8 cellular contexts compared by ENCODE assay signal in the genomic region with DNA sequence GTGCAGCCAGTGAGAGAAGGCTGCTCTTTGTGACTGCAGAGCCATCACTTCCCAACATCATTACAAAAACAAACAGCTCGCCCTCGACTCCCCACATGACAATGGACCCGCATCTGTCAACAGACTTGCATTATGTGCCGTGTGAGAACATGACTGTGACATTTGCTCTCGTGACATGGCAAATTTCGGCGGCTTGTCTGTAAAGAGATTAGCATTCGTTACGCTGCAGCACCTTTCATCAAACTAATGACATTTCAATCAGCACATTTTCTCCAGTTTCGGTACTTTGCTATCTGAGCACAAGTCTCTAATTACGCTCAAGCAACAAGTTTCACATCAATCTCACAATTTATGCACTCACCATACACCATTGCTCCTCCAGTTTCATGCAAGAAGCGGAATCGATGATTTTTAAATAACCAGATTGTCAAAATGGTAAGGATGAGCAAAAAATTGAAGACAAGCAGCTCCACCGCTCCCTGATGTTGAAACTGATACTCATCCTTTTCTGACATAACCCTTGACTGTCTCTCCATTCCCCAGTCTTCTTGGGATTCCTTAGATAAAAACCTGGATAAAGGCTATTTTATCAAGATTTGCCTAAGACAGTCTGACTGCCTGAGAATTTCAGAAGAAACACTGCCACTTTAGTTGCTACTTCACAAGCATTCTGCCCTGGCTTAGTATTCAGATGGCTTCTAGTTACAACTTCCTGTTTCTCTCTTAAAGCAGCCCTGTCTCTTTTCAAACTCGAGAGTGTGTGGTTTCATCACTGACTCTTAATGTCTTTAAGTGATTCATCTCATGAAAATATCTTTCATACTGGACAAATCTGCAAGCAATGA. TPM values are rescaled to one million over a fixed set of nuclear protein-coding genes. Genes with fewer than 3 reads are reported as not detected.
DNase-seq lines count a peak whose midpoint lies in the region; ATAC-seq and TF ChIP-seq lines count a peak whose summit lies in the region.

Gene SLC9A9 (minus strand): TSS at position 682 of the 845 bp plus-strand sequence. CDS start 146 bp downstream, at position 536.

- H3K27ac ChIP-seq in SU-DHL-6 (ENCODE audit: low read depth, low read length), result no peak within 1 kb of the TSS

- no peaks in the 10 kb centered on the region for H3K9me3 Mint-ChIP-seq in IgD-negative memory B cell

- intact Hi-C loops in sciatic nerve (cut with DNase I), result no loop called here

- H3K9me2 ChIP-seq in SU-DHL-6 (replicated peaks; ENCODE audit: insufficient read depth, low read length), result no peaks in the 10 kb centered on the region

- H3K9me3 ChIP-seq in SU-DHL-6 (ENCODE audit: insufficient read depth, low read length), result no peaks in the 10 kb centered on the region
- no peaks in the 10 kb centered on the region for H3K9me3 ChIP-seq in iPS-18c (ENCODE audit: control insufficient read depth, insufficient read depth, low read length)

- peak within 1 kb of the TSS; percentile 93 to 99 (median 97) for H3K4me3 Mint-ChIP-seq in IgD-negative memory B cell

- no peaks in the 10 kb centered on the region for H3K36me3 ChIP-seq in SU-DHL-6 (ENCODE audit: low read length)

- no peaks in the 10 kb centered on the region for H3K27me3 ChIP-seq in SU-DHL-6 (ENCODE audit: low read length)

- 0 out of 2 replicates have a peak, but pooled peaks cover 3% of the 10 kb centered on the region for H4K20me1 ChIP-seq in SU-DHL-6 (ENCODE audit: low read depth, low read length)

- H3K4me3 ChIP-seq in GM12865 (ENCODE audit: low read depth, low read length) (peak within 1 kb of the TSS; percentile 99), SU-DHL-6 (ENCODE audit: insufficient read depth, low read length, poor library complexity, severe bottlenecking) (peak within 1 kb of the TSS; percentile 60), iPS-18c (ENCODE audit: insufficient read depth, low read depth, low read length) (peak within 1 kb of the TSS; percentile 26; the same call in 1 of the 2 replicates)

- ATAC-seq in GM21619 (IDR thresholded peaks at IDR 0.05; ENCODE audit: unreplicated experiment), result peak; percentile 88
- ATAC-seq in sciatic nerve, result peak; percentile 90

- no peaks in the 10 kb centered on the region for H3F3A ChIP-seq in SU-DHL-6 (ENCODE audit: insufficient read depth)

- H2AFZ ChIP-seq in SU-DHL-6 (ENCODE audit: low read depth, low read length, severe bottlenecking), result peak within 1 kb of the TSS; percentile 90

- peak within 1 kb of the TSS; percentile 58 for H3K9ac ChIP-seq in SU-DHL-6 (ENCODE audit: low read length)

- TF ChIP-seq CTCF in GM12865 (IDR thresholded peaks at IDR 0.05; ENCODE audit: insufficient read depth, low read depth, low read length, missing control alignments) (no peak), SU-DHL-6 (IDR thresholded peaks at IDR 0.05; ENCODE audit: insufficient read depth, low read length, poor library complexity, severe bottlenecking) (no peak)

- H3K36me3 Mint-ChIP-seq in IgD-negative memory B cell, result peaks cover 2% of the 10 kb centered on the region

- peak within 1 kb of the TSS; percentile 77 for H3K4me2 ChIP-seq in SU-DHL-6 (ENCODE audit: low read depth, low read length, poor library complexity, severe bottlenecking)

- H3K27ac Mint-ChIP-seq in IgD-negative memory B cell, result peak within 1 kb of the TSS; percentile 2 to 93 (median 37)

- peaks cover 14 to 28% (median 24%) of the 10 kb centered on the region in 3 donors for H3K4me1 Mint-ChIP-seq in IgD-negative memory B cell

- in situ Hi-C loops in T47D (cut with HindIII; ENCODE audit: low pct_unique_long_range_greater_than_20kb, low sequenced_read_pairs), result no loop called here

- DNase-seq in GM12865 (ENCODE audit: low read depth) (peak; percentile 84), T47D (ENCODE audit: low read depth in 1 of 2, low spot score in 1 of 2) (peak; percentile 21 to 52), sciatic nerve (ENCODE audit: low spot score) (no peak), NCI-H1048 (lab: John Stamatoyannopoulos, UW) (no peak)

- H3K79me2 ChIP-seq in SU-DHL-6 (ENCODE audit: insufficient read depth, low read length), result no peaks in the 10 kb centered on the region

- no peaks in the 10 kb centered on the region for H3K27me3 Mint-ChIP-seq in IgD-negative memory B cell

RNA-seq across cellular contexts. Expression of gene SLC9A9, which starts in this region (rescaled TPM):
- polyA plus RNA-seq in IgD-negative memory B cell, result 9.1 TPM
- total RNA-seq in sciatic nerve, result 16.0 TPM

Comparison
In these comparisons a context has a peak if more than half of its experiments do, and no peak if none do; other contexts are left out.
1. DNase-seq: peak in GM12865 (single experiment) and T47D (2 of 2); none in sciatic nerve (single experiment) and NCI-H1048 (single experiment).
2. H3K4me3 ChIP-seq: peak in every context shown above with its lines; median percentile 99 in GM12865; 60 in SU-DHL-6; 26 in iPS-18c.